Comparison of ENCODE assay signal across 1 cellular context in the genomic region with DNA sequence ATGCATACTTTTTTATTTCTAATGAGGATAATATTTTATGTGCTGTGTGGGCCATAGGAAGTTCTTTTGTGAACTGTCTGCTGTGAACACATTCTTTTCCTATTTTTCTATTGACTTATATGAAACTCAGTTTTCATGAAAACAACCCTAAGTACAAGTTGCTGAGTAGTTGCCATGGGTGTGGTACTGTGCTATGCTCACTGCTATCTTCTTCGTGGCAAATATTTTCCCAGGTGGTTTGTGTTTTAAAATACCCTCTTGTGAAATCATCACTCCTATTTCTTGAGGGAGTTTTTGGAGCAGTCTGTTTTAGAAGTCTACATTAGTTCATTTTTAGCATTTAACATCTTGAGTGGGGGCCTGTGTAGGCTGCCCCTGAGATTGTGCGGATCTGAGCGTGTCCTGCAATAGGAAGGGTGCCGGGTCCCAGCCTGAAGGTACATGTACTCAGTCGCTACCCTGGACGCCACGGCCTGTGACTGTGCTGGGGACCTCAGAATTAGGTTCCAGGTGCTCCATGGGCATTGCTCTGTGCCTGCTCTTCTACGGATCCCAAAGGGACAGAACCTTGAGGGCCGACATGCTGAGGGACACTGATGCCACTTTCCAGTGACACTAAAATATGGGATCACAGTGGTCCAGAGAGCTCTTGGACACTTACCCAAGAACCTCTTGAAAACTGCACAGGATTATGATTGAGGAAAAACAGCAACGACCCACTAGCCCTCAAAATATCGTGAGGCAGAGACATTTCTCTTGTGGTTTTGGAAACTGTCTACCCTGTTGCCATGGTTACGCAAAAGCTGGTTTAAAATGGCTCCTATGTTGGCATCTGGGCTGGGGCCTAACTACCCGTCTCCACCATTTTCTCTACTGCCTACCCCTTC.
TF ChIP-seq lines count a peak whose summit lies in the region.

No MANE protein-coding gene starts in this region.

TF ChIP-seq in GM23338, 12 proteins besides CTCF, POLR2A, EP300 and RAD21 (continued from another document):
- TF ChIP-seq, protein P1, sequence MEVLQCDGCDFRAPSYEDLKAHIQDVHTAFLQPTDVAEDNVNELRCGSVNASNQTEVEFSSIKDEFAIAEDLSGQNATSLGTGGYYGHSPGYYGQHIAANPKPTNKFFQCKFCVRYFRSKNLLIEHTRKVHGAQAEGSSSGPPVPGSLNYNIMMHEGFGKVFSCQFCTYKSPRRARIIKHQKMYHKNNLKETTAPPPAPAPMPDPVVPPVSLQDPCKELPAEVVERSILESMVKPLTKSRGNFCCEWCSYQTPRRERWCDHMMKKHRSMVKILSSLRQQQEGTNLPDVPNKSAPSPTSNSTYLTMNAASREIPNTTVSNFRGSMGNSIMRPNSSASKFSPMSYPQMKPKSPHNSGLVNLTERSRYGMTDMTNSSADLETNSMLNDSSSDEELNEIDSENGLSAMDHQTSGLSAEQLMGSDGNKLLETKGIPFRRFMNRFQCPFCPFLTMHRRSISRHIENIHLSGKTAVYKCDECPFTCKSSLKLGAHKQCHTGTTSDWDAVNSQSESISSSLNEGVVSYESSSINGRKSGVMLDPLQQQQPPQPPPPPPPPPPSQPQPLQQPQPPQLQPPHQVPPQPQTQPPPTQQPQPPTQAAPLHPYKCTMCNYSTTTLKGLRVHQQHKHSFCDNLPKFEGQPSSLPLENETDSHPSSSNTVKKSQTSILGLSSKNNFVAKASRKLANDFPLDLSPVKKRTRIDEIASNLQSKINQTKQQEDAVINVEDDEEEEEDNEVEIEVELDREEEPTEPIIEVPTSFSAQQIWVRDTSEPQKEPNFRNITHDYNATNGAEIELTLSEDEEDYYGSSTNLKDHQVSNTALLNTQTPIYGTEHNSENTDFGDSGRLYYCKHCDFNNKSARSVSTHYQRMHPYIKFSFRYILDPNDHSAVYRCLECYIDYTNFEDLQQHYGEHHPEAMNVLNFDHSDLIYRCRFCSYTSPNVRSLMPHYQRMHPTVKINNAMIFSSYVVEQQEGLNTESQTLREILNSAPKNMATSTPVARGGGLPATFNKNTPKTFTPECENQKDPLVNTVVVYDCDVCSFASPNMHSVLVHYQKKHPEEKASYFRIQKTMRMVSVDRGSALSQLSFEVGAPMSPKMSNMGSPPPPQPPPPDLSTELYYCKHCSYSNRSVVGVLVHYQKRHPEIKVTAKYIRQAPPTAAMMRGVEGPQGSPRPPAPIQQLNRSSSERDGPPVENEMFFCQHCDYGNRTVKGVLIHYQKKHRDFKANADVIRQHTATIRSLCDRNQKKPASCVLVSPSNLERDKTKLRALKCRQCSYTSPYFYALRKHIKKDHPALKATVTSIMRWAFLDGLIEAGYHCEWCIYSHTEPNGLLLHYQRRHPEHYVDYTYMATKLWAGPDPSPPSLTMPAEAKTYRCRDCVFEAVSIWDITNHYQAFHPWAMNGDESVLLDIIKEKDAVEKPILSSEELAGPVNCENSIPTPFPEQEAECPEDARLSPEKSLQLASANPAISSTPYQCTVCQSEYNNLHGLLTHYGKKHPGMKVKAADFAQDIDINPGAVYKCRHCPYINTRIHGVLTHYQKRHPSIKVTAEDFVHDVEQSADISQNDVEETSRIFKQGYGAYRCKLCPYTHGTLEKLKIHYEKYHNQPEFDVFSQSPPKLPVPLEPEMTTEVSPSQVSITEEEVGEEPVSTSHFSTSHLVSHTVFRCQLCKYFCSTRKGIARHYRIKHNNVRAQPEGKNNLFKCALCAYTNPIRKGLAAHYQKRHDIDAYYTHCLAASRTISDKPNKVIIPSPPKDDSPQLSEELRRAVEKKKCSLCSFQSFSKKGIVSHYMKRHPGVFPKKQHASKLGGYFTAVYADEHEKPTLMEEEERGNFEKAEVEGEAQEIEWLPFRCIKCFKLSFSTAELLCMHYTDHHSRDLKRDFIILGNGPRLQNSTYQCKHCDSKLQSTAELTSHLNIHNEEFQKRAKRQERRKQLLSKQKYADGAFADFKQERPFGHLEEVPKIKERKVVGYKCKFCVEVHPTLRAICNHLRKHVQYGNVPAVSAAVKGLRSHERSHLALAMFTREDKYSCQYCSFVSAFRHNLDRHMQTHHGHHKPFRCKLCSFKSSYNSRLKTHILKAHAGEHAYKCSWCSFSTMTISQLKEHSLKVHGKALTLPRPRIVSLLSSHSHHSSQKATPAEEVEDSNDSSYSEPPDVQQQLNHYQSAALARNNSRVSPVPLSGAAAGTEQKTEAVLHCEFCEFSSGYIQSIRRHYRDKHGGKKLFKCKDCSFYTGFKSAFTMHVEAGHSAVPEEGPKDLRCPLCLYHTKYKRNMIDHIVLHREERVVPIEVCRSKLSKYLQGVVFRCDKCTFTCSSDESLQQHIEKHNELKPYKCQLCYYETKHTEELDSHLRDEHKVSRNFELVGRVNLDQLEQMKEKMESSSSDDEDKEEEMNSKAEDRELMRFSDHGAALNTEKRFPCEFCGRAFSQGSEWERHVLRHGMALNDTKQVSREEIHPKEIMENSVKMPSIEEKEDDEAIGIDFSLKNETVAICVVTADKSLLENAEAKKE (CRISPR knock-in tag; IDR thresholded peaks at IDR 0.05) = no peak
- TF ChIP-seq NANOG (IDR thresholded peaks at IDR 0.05; ENCODE audit: borderline replicate concordance) (no peak), ZNF114 (CRISPR knock-in tag; IDR thresholded peaks at IDR 0.05) (no peak), EZH2 (IDR thresholded peaks at IDR 0.05; ENCODE audit: low read depth, unreplicated experiment) (no peak), STAT1 (IDR thresholded peaks at IDR 0.05; ENCODE audit: unreplicated experiment) (no peak)
